In the genomic region with DNA sequence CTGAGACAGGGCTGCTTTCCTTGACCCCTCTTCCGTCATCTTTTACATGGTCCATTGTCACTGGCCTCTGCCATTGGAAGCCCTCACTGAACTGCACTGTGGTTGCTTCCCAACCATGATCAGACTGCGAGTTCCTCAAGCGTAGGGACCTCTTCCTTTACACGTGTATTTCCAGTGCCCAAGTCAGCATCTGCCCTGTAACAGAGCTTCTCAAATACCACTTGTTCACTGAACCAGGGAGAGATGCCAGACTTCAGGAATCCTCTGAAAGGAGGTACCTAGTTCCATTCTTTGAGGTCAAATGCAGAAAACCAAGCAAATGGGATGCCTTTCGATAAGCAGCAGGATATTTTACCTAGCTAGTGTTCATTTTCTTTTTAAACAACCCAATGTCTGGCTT, we compare ENCODE assay signal across 20 cellular contexts.
"Had no signal": no experiment of that assay in that cellular context is flagged by ENCODE, and none has a peak within 500 bp of the region (broad histone marks: within the 10 kb centered on the region; RNA-seq: fewer than 3 reads in every experiment).

No MANE protein-coding gene starts in this region.

- ATAC-seq: naive thymus-derived CD8-positive, alpha-beta T cell; upper lobe of right lung had no signal

- FAIRE-seq: kidney had no signal

- H3K4me3 ChIP-seq: cardiac muscle cell, upper lobe of right lung had no signal

- H3K36me3 Mint-ChIP-seq: activated naive CD8-positive, alpha-beta T cell; naive thymus-derived CD8-positive, alpha-beta T cell had no signal

- H3K4me3 Mint-ChIP-seq: activated naive CD8-positive, alpha-beta T cell; activated T-helper 1 cell treated with anti-CD3 and anti-CD28 coated beads, Interleukin-12 subunit alpha, Interleukin-12 subunit beta, Interleukin-2, Interleukin-4 antibody, amounts not matched to agents 30 ng/mL and 10 ng/mL and 1 ng/mL, durations not matched to agents 14 hours and 24 hours and 36 hours; naive thymus-derived CD8-positive, alpha-beta T cell had no signal

- H3K27ac ChIP-seq: cardiac muscle cell, upper lobe of right lung, WERI-Rb-1 had no signal

- H3K27me3 ChIP-seq: cardiac muscle cell, upper lobe of right lung had no signal

- H3K36me3 ChIP-seq: WERI-Rb-1 had no signal

- H3K9me3 Mint-ChIP-seq: activated T-helper 1 cell treated with anti-CD3 and anti-CD28 coated beads, Interleukin-12 subunit alpha, Interleukin-12 subunit beta, Interleukin-2, Interleukin-4 antibody, amounts not matched to agents 30 ng/mL and 10 ng/mL and 1 ng/mL, durations not matched to agents 14 hours and 24 hours and 36 hours had no signal

- H3K27ac Mint-ChIP-seq: activated naive CD8-positive, alpha-beta T cell; activated T-helper 1 cell treated with anti-CD3 and anti-CD28 coated beads, Interleukin-12 subunit alpha, Interleukin-12 subunit beta, Interleukin-2, Interleukin-4 antibody, amounts not matched to agents 30 ng/mL and 10 ng/mL and 1 ng/mL, durations not matched to agents 14 hours and 24 hours and 36 hours; naive thymus-derived CD8-positive, alpha-beta T cell had no signal

- H3K9me3 ChIP-seq: upper lobe of right lung had no signal

- DNase-seq: activated CD4-positive, alpha-beta T cell treated with anti-CD3 and anti-CD28 coated beads for 1 hour; activated gamma-delta T cell treated with Interleukin-2 at 50 U/mL for 16 hours; activated T-cell treated with anti-CD3 and anti-CD28 coated beads for 4 hours; amniotic stem cell; foreskin fibroblast; glutamatergic neuron; kidney; naive thymus-derived CD8-positive, alpha-beta T cell; nucleus accumbens; posterior cingulate gyrus; stimulated activated CD4-positive, alpha-beta T cell treated with anti-CD3 and anti-CD28 coated beads, Interleukin-12 subunit alpha, Interleukin-12 subunit beta, amount 100 ng/mL, for 4 hours; stimulated activated CD4-positive, alpha-beta T cell treated with anti-CD3 and anti-CD28 coated beads, Interleukin-1b, Interleukin-23, amount 100 ng/mL, for 48 hours; stimulated activated CD8-positive, alpha-beta memory T cell treated with anti-CD3 and anti-CD28 coated beads, Interleukin-4, amount 100 ng/mL, for 48 hours; stimulated activated naive CD4-positive, alpha-beta T cell; SW 1271; upper lobe of right lung; WERI-Rb-1 had no signal

- H3K27me3 Mint-ChIP-seq: activated naive CD8-positive, alpha-beta T cell had no signal
